ENCODE assay signal across 21 cellular contexts in genomic region chr7:108460964-108461363, GRCh38. TPM values are rescaled to one million over a fixed set of nuclear protein-coding genes. Genes with fewer than 3 reads are reported as not detected.
DNase-seq lines count a peak whose midpoint lies in the region; ATAC-seq, FAIRE-seq and TF ChIP-seq lines count a peak whose summit lies in the region.
"Had no signal": no experiment of that assay in that cellular context is flagged by ENCODE, and none has a peak within 500 bp of the region (broad histone marks: within the 10 kb centered on the region; RNA-seq: fewer than 3 reads in every experiment).

No MANE protein-coding gene starts in this region.

- H3K27me3 Mint-ChIP-seq in CD8-positive, alpha-beta T cell (ENCODE audit: low read depth) = peaks cover 19% of the 10 kb centered on the region
- peaks cover 26% of the 10 kb centered on the region for H3K27me3 Mint-ChIP-seq in progenitor cell of endocrine pancreas

- no peak for ATAC-seq in CD8-positive, alpha-beta T cell
- ATAC-seq in K562 = no peak
- ATAC-seq: Panc1 had no signal

- POLR2A ChIA-PET in CD8-positive, alpha-beta T cell (lab: Charles Lee) = interaction anchor here (1.7 kb wide), 1 partner anchor 109 kb away, joined by 8 read pairs; the partner anchor contains the start of genes DNAJB9 and THAP5
- POLR2A ChIA-PET in K562 (lab: Yijun Ruan, JAX) = interaction anchor here (0.6 to 1.5 kb wide), 2 partner anchors 20 to 320 kb away, joined by 3 to 4 read pairs; no protein-coding TSS in a partner anchor

- H2AFZ ChIP-seq in K562 (ENCODE audit: low read depth, low read length) = no peak overlapping the region

- no peak for TF ChIP-seq RAD21 in K562 (CRISPR knock-in tag; conservative IDR thresholded peaks at IDR 0.05 in 1 of 2, IDR thresholded peaks at IDR 0.05 in 1 of 2)

- H3K4me1 Mint-ChIP-seq in CD8-positive, alpha-beta T cell (ENCODE audit: low read depth) = peaks cover 71% of the 10 kb centered on the region
- peaks cover 2% of the 10 kb centered on the region for H3K4me1 Mint-ChIP-seq in progenitor cell of endocrine pancreas (ENCODE audit: low read depth)

- BruUV-seq in K562 (replicated peaks; lab: Mats Ljungman, UMichigan) = no TSS peak

- H3K27me3 ChIP-seq in CD8-positive, alpha-beta T cell (ENCODE audit: insufficient read depth, low read length) = no peaks in the 10 kb centered on the region
- H3K27me3 ChIP-seq in K562 (ENCODE audit: control insufficient read depth in 2 of 2, insufficient read depth in 2 of 2, low read length in 2 of 2) = peaks cover 31 to 33% of the 10 kb centered on the region in 2 experiments

- H3K36me3 ChIP-seq in CD8-positive, alpha-beta T cell (ENCODE audit: insufficient read depth, low read length) = no peaks in the 10 kb centered on the region
- no peaks in the 10 kb centered on the region for H3K36me3 ChIP-seq in K562 (ENCODE audit: control insufficient read depth, insufficient read depth, low read length)
- H3K36me3 ChIP-seq: BLaER1 treated with 17β-estradiol and CSF1 and Interleukin-3, amounts not matched to agents 10 nM and 100 nM had no signal

- H4K20me1 ChIP-seq in K562 (replicated peaks; ENCODE audit: control insufficient read depth, insufficient read depth, low read length) = no peaks in the 10 kb centered on the region

- H3K9me3 ChIP-seq in CD8-positive, alpha-beta T cell (ENCODE audit: low read length) = no peaks in the 10 kb centered on the region
- no peaks in the 10 kb centered on the region for H3K9me3 ChIP-seq in K562 (replicated peaks; ENCODE audit: control insufficient read depth, insufficient read depth, low read depth, low read length)
- H3K9me3 ChIP-seq: BLaER1 treated with 17β-estradiol and CSF1 and Interleukin-3, amounts not matched to agents 10 nM and 100 nM had no signal

- intact Hi-C loops in CD8-positive, alpha-beta T cell (cut with DNase I, micrococcal nuclease) = loop anchor here in 1 of 2 experiments (2.0 kb wide), 1 partner anchor 280 kb away; no protein-coding TSS in a partner anchor
- intact Hi-C loops in K562 (cut with micrococcal nuclease) = loop anchor here (1.0 to 2.0 kb wide), 2 partner anchors 36 to 280 kb away; no protein-coding TSS in a partner anchor

- no peak overlapping the region for H3K4me2 ChIP-seq in K562 (ENCODE audit: insufficient read depth, low read length)
- H3K4me2 ChIP-seq: BLaER1 treated with 17β-estradiol and CSF1 and Interleukin-3, amounts not matched to agents 10 nM and 100 nM had no signal

- no peak overlapping the region for H3K4me3 ChIP-seq in CD8-positive, alpha-beta T cell (ENCODE audit: low read depth, low read length)
- H3K4me3 ChIP-seq in K562 = no peak overlapping the region
- H3K4me3 ChIP-seq: BLaER1 treated with 17β-estradiol and CSF1 and Interleukin-3, amounts not matched to agents 10 nM and 100 nM had no signal

- no peak overlapping the region for H3K27ac ChIP-seq in CD8-positive, alpha-beta T cell (ENCODE audit: low read depth, low read length)
- H3K27ac ChIP-seq in K562 (ENCODE audit: extremely low read depth, low read depth, low read length) = no peak overlapping the region
- H3K27ac ChIP-seq: BLaER1 treated with 17β-estradiol and CSF1 and Interleukin-3, amounts not matched to agents 10 nM and 100 nM had no signal

- H3K79me2 ChIP-seq in K562 (ENCODE audit: control insufficient read depth, insufficient read depth, low read length) = no peaks in the 10 kb centered on the region

- H3K9me1 ChIP-seq in K562 (ENCODE audit: control insufficient read depth, insufficient read depth, low read length) = no peaks in the 10 kb centered on the region

- TF ChIP-seq EP300 in K562 (IDR thresholded peaks at IDR 0.05; ENCODE audit: low read length) = no peak

- in situ Hi-C loops in K562 (cut with MboI) = no loop called here

- no peak for TF ChIP-seq POLR2A in K562 (conservative IDR thresholded peaks at IDR 0.05)

- no peak overlapping the region for H3K4me3 Mint-ChIP-seq in CD8-positive, alpha-beta T cell
- no peak overlapping the region for H3K4me3 Mint-ChIP-seq in progenitor cell of endocrine pancreas (ENCODE audit: low read depth)
- H3K4me3 Mint-ChIP-seq: CD8-positive, alpha-beta memory T cell; IgD-negative memory B cell had no signal

- FAIRE-seq in K562 (lab: Jason Lieb, UNC) = no peak
- FAIRE-seq: A204.1 had no signal

- H3K9ac ChIP-seq in K562 (ENCODE audit: insufficient read depth in 1 of 2, low read depth in 2 of 2, low read length in 2 of 2) = no peak overlapping the region
- H3K9ac ChIP-seq: BLaER1 treated with 17β-estradiol and CSF1 and Interleukin-3, amounts not matched to agents 10 nM and 100 nM had no signal

- TF ChIP-seq CTCF in CD8-positive, alpha-beta T cell (IDR thresholded peaks at IDR 0.05) = no peak
- no peak for TF ChIP-seq CTCF in K562 (IDR thresholded peaks at IDR 0.05 in 2 of 3, conservative IDR thresholded peaks at IDR 0.05 in 1 of 3; ENCODE audit: insufficient read depth in 2 of 3, low read depth in 1 of 3, low read length in 3 of 3)
- TF ChIP-seq CTCF in progenitor cell of endocrine pancreas (IDR thresholded peaks at IDR 0.05; ENCODE audit: unreplicated experiment) = no peak

- no peaks in the 10 kb centered on the region for H3K36me3 Mint-ChIP-seq in CD8-positive, alpha-beta T cell
- H3K36me3 Mint-ChIP-seq in progenitor cell of endocrine pancreas (ENCODE audit: insufficient read depth) = no peaks in the 10 kb centered on the region
- H3K36me3 Mint-ChIP-seq: IgD-negative memory B cell had no signal

- WGBS in K562 (ENCODE audit: insufficient coverage, low coverage, missing lambda C conversion rate) = 0% methylated on average over 1 of the region's 1 CpG

- CTCF ChIA-PET in CD8-positive, alpha-beta T cell (lab: Charles Lee) = interaction anchor here (0.9 to 2.4 kb wide), 7 partner anchors 8 to 109 kb away, joined by 3 to 10 read pairs (median 3); partner anchors contain the start of gene DNAJB9
- CTCF ChIA-PET in K562 (lab: Yijun Ruan, JAX; ENCODE audit: low intra/inter-chr PET ratio) = interaction anchor here (0.7 to 0.9 kb wide), 2 partner anchors 222 to 349 kb away, joined by 3 read pairs; no protein-coding TSS in a partner anchor

- H3K9me3 Mint-ChIP-seq in CD8-positive, alpha-beta T cell = no peaks in the 10 kb centered on the region
- H3K9me3 Mint-ChIP-seq in progenitor cell of endocrine pancreas (ENCODE audit: low read depth) = no peaks in the 10 kb centered on the region
- H3K9me3 Mint-ChIP-seq: CD8-positive, alpha-beta memory T cell; IgD-negative memory B cell had no signal

- H3K27ac Mint-ChIP-seq in CD8-positive, alpha-beta T cell = peak overlapping the region; percentile 70
- no peak overlapping the region for H3K27ac Mint-ChIP-seq in progenitor cell of endocrine pancreas
- H3K27ac Mint-ChIP-seq: IgD-negative memory B cell had no signal

- DNase-seq in CD8-positive, alpha-beta T cell = no peak
- DNase-seq in NCI-H1694 treated with DMSO at 0.1 percent for 48 hours (lab: John Stamatoyannopoulos, UW) (peak; percentile 87), K562 (ENCODE audit: extremely low read depth in 1 of 4, low spot score in 3 of 4) (no peak), myocyte (ENCODE audit: low read depth) (peak; percentile 61), progenitor cell of endocrine pancreas (ENCODE audit: low spot score, unreplicated experiment) (no peak), RKO (ENCODE audit: low spot score) (no peak), NCI-H146 treated with DMSO at 0.1 percent for 48 hours (lab: John Stamatoyannopoulos, UW; ENCODE audit: unreplicated experiment) (no peak), NCI-H510A treated with DMSO at 0.1 percent for 48 hours (lab: John Stamatoyannopoulos, UW) (no peak)
- DNase-seq: CD8-positive, alpha-beta memory T cell; DND-41; GDM1; Kasumi-1; MM.1S; NCI-H1092 treated with DMSO at 0.1 percent for 48 hours; NCI-H187; NCI-H2107; SW 1271 had no signal

- H3K4me1 ChIP-seq in CD8-positive, alpha-beta T cell (ENCODE audit: insufficient read depth, low read length) = peaks cover 58% of the 10 kb centered on the region
- peaks cover 0 to 6% of the 10 kb centered on the region in 2 experiments; a peak in 2 of 5 replicates for H3K4me1 ChIP-seq in K562 (replicated peaks in 1 of 2; ENCODE audit: control insufficient read depth in 2 of 2, insufficient read depth in 2 of 2, low read length in 2 of 2)

TF ChIP-seq in K562, 482 proteins besides CTCF, POLR2A, EP300 and RAD21:
- TF ChIP-seq TFAM (CRISPR knock-in tag; conservative IDR thresholded peaks at IDR 0.05) = no peak
- TF ChIP-seq MCM3 (IDR thresholded peaks at IDR 0.05) = peak; percentile 60; the same call in 1 of the 2 replicates
- no peak for TF ChIP-seq TSC22D4 (tag; IDR thresholded peaks at IDR 0.05)
- no peak for TF ChIP-seq CAMTA2 (CRISPR knock-in tag; conservative IDR thresholded peaks at IDR 0.05)

RNA-seq across cellular contexts. Expression of gene NRCAM, which starts 4.7 kb away (rescaled TPM):
- 10 to 100 TPM; 13.2 to 14.8 TPM for total RNA-seq in CD8-positive, alpha-beta T cell
- 0.23 and 0.28 TPM in 2 replicates for total RNA-seq in K562 (2011; cell fraction: chromatin; rRNA removed; ENCODE audit: low replicate concordance)
- total RNA-seq in K562 (2011; cell fraction: nucleolus; rRNA removed) = 0.17 TPM in 1 of 2 replicates, not detected in the other
- 0.44 TPM in 1 of 2 replicates, not detected in the other for total RNA-seq in K562 (2011; cell fraction: nucleoplasm; rRNA removed)
- total RNA-seq in K562 (2014; rRNA removed) (0.04 and 0.14 TPM in 2 replicates), K562 (2014; rRNA removed; fragmentation: Illumina TruSeq; extraction: Trizol) (0.15 and 0.32 TPM in 2 replicates), K562 (2015; rRNA removed; fragmentation: Illumina TruSeq; extraction: Trizol) (0.07 TPM in 1 of 2 replicates, not detected in the other), K562 (2021) (0.13 and 0.20 TPM in 2 replicates), myocyte (43.2 and 60.4 TPM in 2 replicates), progenitor cell of endocrine pancreas (19.2 and 19.9 TPM in 2 replicates)
- polyA plus RNA-seq in K562 (2011; rRNA removed) (0.08 and 0.54 TPM in 2 replicates), K562 (2014; fragmentation: Illumina TruSeq; extraction: Trizol) (0.03 and 0.07 TPM in 2 replicates), K562 (2014; fragmentation: Nextera tagmentation; extraction: Ambion mirVana) (under 1 TPM in 1 of 2 experiments, not detected in 1; 0.11 TPM), K562 (2014; rRNA removed) (0.03 TPM in 1 of 2 replicates, not detected in the other)
- polyA plus RNA-seq in K562 (2011; cell fraction: cytosol; rRNA removed) = 0.03 and 0.33 TPM in 2 replicates
- 0.10 and 0.27 TPM in 2 replicates for polyA plus RNA-seq in K562 (2011; cell fraction: nucleus; rRNA removed)
- polyA plus RNA-seq in K562 (2012) = 0.07 and 0.47 TPM in 2 replicates
- 0.30 and 1.0 TPM in 2 replicates for polyA minus RNA-seq in K562 (2011; rRNA and poly(A)+ RNA removed)
- 0.38 TPM in 1 of 2 replicates, not detected in the other for polyA minus RNA-seq in K562 (2011; cell fraction: cytosol; rRNA and poly(A)+ RNA removed)
- polyA minus RNA-seq in K562 (2011; cell fraction: nucleus; rRNA and poly(A)+ RNA removed) = 0.11 and 0.27 TPM in 2 replicates
- 5.1 TPM for polyA plus RNA-seq in myocyte (2012)

Comparison
In these comparisons a context has a peak if more than half of its experiments do, and no peak if none do; other contexts are left out.
1. DNase-seq: peak in NCI-H1694 treated with DMSO at 0.1 percent for 48 hours (single experiment) and myocyte (single experiment); none in CD8-positive, alpha-beta T cell (0 of 7), K562 (0 of 4), progenitor cell of endocrine pancreas (single experiment), RKO (single experiment), NCI-H146 treated with DMSO at 0.1 percent for 48 hours (single experiment) and NCI-H510A treated with DMSO at 0.1 percent for 48 hours (single experiment).
2. RNA of gene NRCAM, which starts 4.7 kb away (total RNA-seq): 43.2 to 60.4 TPM in myocyte, 19.2 to 19.9 TPM in progenitor cell of endocrine pancreas and 13.2 to 14.8 TPM in CD8-positive, alpha-beta T cell; 0.04 to 0.44 TPM in K562; every median in the first group is over 4 times any median in the second.